ENCODE assay signal across 10 cellular contexts in genomic region chr7:20651960-20652544, GRCh38. TPM values are rescaled to one million over a fixed set of nuclear protein-coding genes. Genes with fewer than 3 reads are reported as not detected.
DNase-seq lines count a peak whose midpoint lies in the region; ATAC-seq and TF ChIP-seq lines count a peak whose summit lies in the region.
"Had no signal": no experiment of that assay in that cellular context is flagged by ENCODE, and none has a peak within 500 bp of the region (broad histone marks: within the 10 kb centered on the region; RNA-seq: fewer than 3 reads in every experiment).

No MANE protein-coding gene starts in this region.

- peak; percentile 21 for TF ChIP-seq CTCF in activated CD8-positive, alpha-beta T cell treated with anti-CD3 and anti-CD28 coated beads for 36 hours (IDR thresholded peaks at IDR 0.05)
- TF ChIP-seq CTCF in epithelial cell of esophagus (IDR thresholded peaks at IDR 0.05; ENCODE audit: insufficient read depth, low read depth, low read length, missing control alignments) (peak; percentile 69), testis (IDR thresholded peaks at IDR 0.05) (peak in 2 of 3 experiments; percentile 52 to 56)

- no peaks in the 10 kb centered on the region for H3K9me3 Mint-ChIP-seq in activated CD8-positive, alpha-beta T cell treated with anti-CD3 and anti-CD28 coated beads for 36 hours
- peaks cover 4% of the 10 kb centered on the region for H3K9me3 Mint-ChIP-seq in activated CD8-positive, alpha-beta T cell treated with anti-CD3 and anti-CD28 coated beads, Interleukin-2, amount 10 ng/mL, durations not matched to agents 7 days and 5 days (ENCODE audit: insufficient read depth)
- H3K9me3 Mint-ChIP-seq: memory B cell; stimulated activated naive CD8-positive, alpha-beta T cell treated with anti-CD3 and anti-CD28 coated beads, Interleukin-15, Interleukin-2, amounts not matched to agents 100 ng/mL and 50 ng/mL, for 24 hours had no signal

- no peak overlapping the region for H3K27ac Mint-ChIP-seq in activated CD8-positive, alpha-beta T cell treated with anti-CD3 and anti-CD28 coated beads for 36 hours
- no peak overlapping the region for H3K27ac Mint-ChIP-seq in activated CD8-positive, alpha-beta T cell treated with anti-CD3 and anti-CD28 coated beads, Interleukin-2, amount 10 ng/mL, durations not matched to agents 7 days and 5 days
- H3K27ac Mint-ChIP-seq: memory B cell; stimulated activated naive CD8-positive, alpha-beta T cell treated with anti-CD3 and anti-CD28 coated beads, Interleukin-15, Interleukin-2, amounts not matched to agents 100 ng/mL and 50 ng/mL, for 24 hours had no signal

- DNase-seq in activated CD8-positive, alpha-beta T cell treated with anti-CD3 and anti-CD28 coated beads for 36 hours: peak; percentile 2
- DNase-seq in activated CD8-positive, alpha-beta T cell treated with anti-CD3 and anti-CD28 coated beads, Interleukin-2, amount 10 ng/mL, durations not matched to agents 7 days and 5 days: no peak
- DNase-seq in NCI-H460 (ENCODE audit: extremely low read depth, low read depth) (peak; percentile 20), epithelial cell of esophagus (ENCODE audit: low read depth) (peak; percentile 39), testis (peak; percentile 23), NCI-H1694 treated with DMSO at 0.1 percent for 48 hours (lab: John Stamatoyannopoulos, UW) (no peak), cerebellar nuclear complex (lab: John Stamatoyannopoulos, UW) (no peak)

- H3K27me3 Mint-ChIP-seq in activated CD8-positive, alpha-beta T cell treated with anti-CD3 and anti-CD28 coated beads for 36 hours: peaks cover 7% of the 10 kb centered on the region
- no peaks in the 10 kb centered on the region for H3K27me3 Mint-ChIP-seq in activated CD8-positive, alpha-beta T cell treated with anti-CD3 and anti-CD28 coated beads, Interleukin-2, amount 10 ng/mL, durations not matched to agents 7 days and 5 days (ENCODE audit: low read depth)

- WGBS in testis, 2 donors: 58 to 75% methylated on average over 9 to 10 of the region's 10 CpGs

- no peaks in the 10 kb centered on the region for H3K4me1 ChIP-seq in testis

- no peaks in the 10 kb centered on the region for H3K27me3 ChIP-seq in testis

- CTCF ChIA-PET in activated CD8-positive, alpha-beta T cell treated with anti-CD3 and anti-CD28 coated beads for 36 hours (lab: Charles Lee): no interaction called here
- CTCF ChIA-PET in activated CD8-positive, alpha-beta T cell treated with anti-CD3 and anti-CD28 coated beads, Interleukin-2, amount 10 ng/mL, durations not matched to agents 7 days and 5 days (lab: Charles Lee): interaction anchor here (0.6 kb wide), 1 partner anchor 15 kb away, joined by 3 read pairs; no protein-coding TSS in a partner anchor

- no peak for ATAC-seq in activated CD8-positive, alpha-beta T cell treated with anti-CD3 and anti-CD28 coated beads for 36 hours
- no peak for ATAC-seq in activated CD8-positive, alpha-beta T cell treated with anti-CD3 and anti-CD28 coated beads, Interleukin-2, amount 10 ng/mL, durations not matched to agents 7 days and 5 days
- no peak for ATAC-seq in GM21576 (IDR thresholded peaks at IDR 0.05; ENCODE audit: unreplicated experiment)

- H3K4me3 ChIP-seq in epithelial cell of esophagus (ENCODE audit: low read length) (no peak overlapping the region), testis (no peak overlapping the region)

- no peak for TF ChIP-seq POLR2A in testis (IDR thresholded peaks at IDR 0.05)

- POLR2A ChIA-PET in activated CD8-positive, alpha-beta T cell treated with anti-CD3 and anti-CD28 coated beads for 36 hours (lab: Charles Lee): no interaction called here
- POLR2A ChIA-PET in activated CD8-positive, alpha-beta T cell treated with anti-CD3 and anti-CD28 coated beads, Interleukin-2, amount 10 ng/mL, durations not matched to agents 7 days and 5 days (lab: Charles Lee): no interaction called here

- no peaks in the 10 kb centered on the region for H3K36me3 ChIP-seq in testis (ENCODE audit: low read depth, missing control alignments)

- intact Hi-C loops in activated CD8-positive, alpha-beta T cell treated with anti-CD3 and anti-CD28 coated beads for 36 hours (cut with micrococcal nuclease): no loop called here
- intact Hi-C loops in testis (cut with DNase I; ENCODE audit: low total_unique reads): no loop called here

- no peaks in the 10 kb centered on the region for H3K4me1 Mint-ChIP-seq in activated CD8-positive, alpha-beta T cell treated with anti-CD3 and anti-CD28 coated beads for 36 hours (ENCODE audit: low read depth)
- H3K4me1 Mint-ChIP-seq in activated CD8-positive, alpha-beta T cell treated with anti-CD3 and anti-CD28 coated beads, Interleukin-2, amount 10 ng/mL, durations not matched to agents 7 days and 5 days (ENCODE audit: low read depth): no peaks in the 10 kb centered on the region
- H3K4me1 Mint-ChIP-seq: memory B cell had no signal

- H3K36me3 Mint-ChIP-seq in activated CD8-positive, alpha-beta T cell treated with anti-CD3 and anti-CD28 coated beads for 36 hours (ENCODE audit: low read depth): no peaks in the 10 kb centered on the region
- H3K36me3 Mint-ChIP-seq in activated CD8-positive, alpha-beta T cell treated with anti-CD3 and anti-CD28 coated beads, Interleukin-2, amount 10 ng/mL, durations not matched to agents 7 days and 5 days (ENCODE audit: low read depth): no peaks in the 10 kb centered on the region
- H3K36me3 Mint-ChIP-seq: memory B cell had no signal

- H3K9me3 ChIP-seq in testis: no peaks in the 10 kb centered on the region

- H3K27ac ChIP-seq in testis: no peak overlapping the region

- H3K4me3 Mint-ChIP-seq in activated CD8-positive, alpha-beta T cell treated with anti-CD3 and anti-CD28 coated beads for 36 hours: no peak overlapping the region
- H3K4me3 Mint-ChIP-seq in activated CD8-positive, alpha-beta T cell treated with anti-CD3 and anti-CD28 coated beads, Interleukin-2, amount 10 ng/mL, durations not matched to agents 7 days and 5 days: no peak overlapping the region
- H3K4me3 Mint-ChIP-seq: memory B cell; stimulated activated naive CD8-positive, alpha-beta T cell treated with anti-CD3 and anti-CD28 coated beads, Interleukin-15, Interleukin-2, amounts not matched to agents 100 ng/mL and 50 ng/mL, for 24 hours had no signal

RNA-seq across cellular contexts. Expression of gene ABCB5, which starts 36.6 kb away (rescaled TPM):
- total RNA-seq in activated CD8-positive, alpha-beta T cell treated with anti-CD3 and anti-CD28 coated beads for 36 hours: not detected
- total RNA-seq in activated CD8-positive, alpha-beta T cell treated with anti-CD3 and anti-CD28 coated beads, Interleukin-2, amount 10 ng/mL, durations not matched to agents 7 days and 5 days: not detected
- 0.07 TPM in 1 of 2 replicates, not detected in the other for total RNA-seq in NCI-H460 (2014; rRNA removed; shearing (Covaris generic))
- polyA plus RNA-seq in NCI-H460 (2014; cell fraction: nucleus; rRNA removed): 0.07 and 0.13 TPM in 2 replicates
- total RNA-seq in testis: 1 to 10 TPM in 1 of 2 donors, under 1 TPM in 1; 0.79 to 1.2 TPM
- polyA plus RNA-seq in testis (ENCODE audit: insufficient read depth, low read depth, low replicate concordance): 1.3 TPM

Comparison
In these comparisons a context has a peak if more than half of its experiments do, and no peak if none do; other contexts are left out.
1. DNase-seq: peak in activated CD8-positive, alpha-beta T cell treated with anti-CD3 and anti-CD28 coated beads for 36 hours (single experiment), NCI-H460 (single experiment), epithelial cell of esophagus (single experiment) and testis (single experiment); none in activated CD8-positive, alpha-beta T cell treated with anti-CD3 and anti-CD28 coated beads, Interleukin-2, amount 10 ng/mL, durations not matched to agents 7 days and 5 days (single experiment), NCI-H1694 treated with DMSO at 0.1 percent for 48 hours (single experiment) and cerebellar nuclear complex (0 of 2).
2. Peak in every context shown above with its lines, with median percentiles within 50 percentile points of each other: CTCF ChIP-seq.